ENCODE assay signal across 1 cellular context in the genomic region with DNA sequence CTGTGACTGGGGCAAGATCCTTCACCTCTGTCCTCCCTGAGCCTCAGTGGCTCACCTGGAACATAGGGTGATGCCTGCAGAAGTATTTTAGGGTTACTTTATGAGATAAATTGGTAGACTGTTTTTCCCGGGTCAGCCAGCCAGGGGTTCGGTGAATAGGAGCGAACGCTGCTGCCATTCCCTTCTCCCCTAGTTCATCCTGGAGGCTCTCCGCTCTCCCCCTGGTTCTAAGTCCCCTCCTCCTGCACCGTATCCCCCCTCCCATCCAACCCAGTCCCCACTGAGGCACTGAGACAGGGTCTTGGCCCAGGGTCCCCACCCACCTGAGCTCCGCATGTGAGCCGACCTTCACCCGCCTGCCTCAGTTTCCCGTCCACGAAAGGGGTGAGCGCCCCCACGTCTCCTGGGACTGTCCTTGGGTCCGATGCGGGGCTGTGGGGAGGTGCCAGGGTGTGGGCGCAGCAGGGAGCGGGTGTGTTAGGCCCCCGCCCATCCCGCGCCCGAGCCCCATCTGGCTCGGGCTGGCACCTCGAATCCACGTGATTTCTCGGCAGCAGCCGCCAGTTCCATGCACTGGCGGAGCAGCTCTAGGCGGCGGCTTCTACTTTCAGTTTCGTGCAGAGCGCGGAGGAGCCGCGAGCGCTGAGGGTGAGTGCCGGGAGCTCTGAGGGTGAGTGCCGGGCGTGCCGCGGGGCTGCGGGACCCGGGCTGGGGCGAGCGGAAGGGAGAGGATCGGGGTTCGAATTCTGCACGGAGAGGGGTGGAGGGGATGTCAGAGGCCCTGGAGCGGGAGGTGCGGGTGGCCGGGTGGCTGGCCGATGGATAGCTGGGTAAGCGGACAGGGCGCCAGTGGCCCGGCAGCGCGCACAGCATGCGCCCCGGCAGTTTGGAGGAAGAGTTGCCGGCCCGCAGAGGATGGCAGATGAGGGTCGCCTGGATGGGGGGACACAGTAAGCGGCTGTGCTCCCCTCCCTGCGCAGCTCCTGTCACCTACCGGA.
A peak's percentile ranks its signal among the peaks of the same experiment; 100 is the strongest.
TF ChIP-seq lines count a peak whose summit lies in the region.

A gene with protein sequence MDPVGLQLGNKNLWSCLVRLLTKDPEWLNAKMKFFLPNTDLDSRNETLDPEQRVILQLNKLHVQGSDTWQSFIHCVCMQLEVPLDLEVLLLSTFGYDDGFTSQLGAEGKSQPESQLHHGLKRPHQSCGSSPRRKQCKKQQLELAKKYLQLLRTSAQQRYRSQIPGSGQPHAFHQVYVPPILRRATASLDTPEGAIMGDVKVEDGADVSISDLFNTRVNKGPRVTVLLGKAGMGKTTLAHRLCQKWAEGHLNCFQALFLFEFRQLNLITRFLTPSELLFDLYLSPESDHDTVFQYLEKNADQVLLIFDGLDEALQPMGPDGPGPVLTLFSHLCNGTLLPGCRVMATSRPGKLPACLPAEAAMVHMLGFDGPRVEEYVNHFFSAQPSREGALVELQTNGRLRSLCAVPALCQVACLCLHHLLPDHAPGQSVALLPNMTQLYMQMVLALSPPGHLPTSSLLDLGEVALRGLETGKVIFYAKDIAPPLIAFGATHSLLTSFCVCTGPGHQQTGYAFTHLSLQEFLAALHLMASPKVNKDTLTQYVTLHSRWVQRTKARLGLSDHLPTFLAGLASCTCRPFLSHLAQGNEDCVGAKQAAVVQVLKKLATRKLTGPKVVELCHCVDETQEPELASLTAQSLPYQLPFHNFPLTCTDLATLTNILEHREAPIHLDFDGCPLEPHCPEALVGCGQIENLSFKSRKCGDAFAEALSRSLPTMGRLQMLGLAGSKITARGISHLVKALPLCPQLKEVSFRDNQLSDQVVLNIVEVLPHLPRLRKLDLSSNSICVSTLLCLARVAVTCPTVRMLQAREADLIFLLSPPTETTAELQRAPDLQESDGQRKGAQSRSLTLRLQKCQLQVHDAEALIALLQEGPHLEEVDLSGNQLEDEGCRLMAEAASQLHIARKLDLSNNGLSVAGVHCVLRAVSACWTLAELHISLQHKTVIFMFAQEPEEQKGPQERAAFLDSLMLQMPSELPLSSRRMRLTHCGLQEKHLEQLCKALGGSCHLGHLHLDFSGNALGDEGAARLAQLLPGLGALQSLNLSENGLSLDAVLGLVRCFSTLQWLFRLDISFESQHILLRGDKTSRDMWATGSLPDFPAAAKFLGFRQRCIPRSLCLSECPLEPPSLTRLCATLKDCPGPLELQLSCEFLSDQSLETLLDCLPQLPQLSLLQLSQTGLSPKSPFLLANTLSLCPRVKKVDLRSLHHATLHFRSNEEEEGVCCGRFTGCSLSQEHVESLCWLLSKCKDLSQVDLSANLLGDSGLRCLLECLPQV (N-terminal part only) (plus strand): TSS at position 610 of the 998 bp plus-strand sequence. CDS start 31,156 bp downstream, outside the sequence.

TF ChIP-seq in HepG2, 621 proteins besides CTCF, POLR2A, EP300 and RAD21 (continued from another document and continues in another):
- TF ChIP-seq, protein P1, sequence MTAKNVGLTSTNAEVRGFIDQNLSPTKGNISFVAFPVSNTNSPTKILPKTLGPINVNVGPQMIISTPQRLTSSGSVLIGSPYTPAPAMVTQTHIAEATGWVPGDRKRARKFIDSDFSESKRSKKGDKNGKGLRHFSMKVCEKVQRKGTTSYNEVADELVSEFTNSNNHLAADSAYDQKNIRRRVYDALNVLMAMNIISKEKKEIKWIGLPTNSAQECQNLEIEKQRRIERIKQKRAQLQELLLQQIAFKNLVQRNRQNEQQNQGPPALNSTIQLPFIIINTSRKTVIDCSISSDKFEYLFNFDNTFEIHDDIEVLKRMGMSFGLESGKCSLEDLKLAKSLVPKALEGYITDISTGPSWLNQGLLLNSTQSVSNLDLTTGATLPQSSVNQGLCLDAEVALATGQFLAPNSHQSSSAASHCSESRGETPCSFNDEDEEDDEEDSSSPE (CRISPR knock-in tag; IDR thresholded peaks at IDR 0.05): peak; percentile 63; the same call in 1 of the 2 replicates
- TF ChIP-seq, protein P2, sequence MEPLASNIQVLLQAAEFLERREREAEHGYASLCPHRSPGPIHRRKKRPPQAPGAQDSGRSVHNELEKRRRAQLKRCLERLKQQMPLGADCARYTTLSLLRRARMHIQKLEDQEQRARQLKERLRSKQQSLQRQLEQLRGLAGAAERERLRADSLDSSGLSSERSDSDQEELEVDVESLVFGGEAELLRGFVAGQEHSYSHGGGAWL (CRISPR knock-in tag; IDR thresholded peaks at IDR 0.05): peak; percentile 88
- peak; percentile 60; the same call in 1 of the 2 replicates for TF ChIP-seq ZNF230 (CRISPR knock-in tag; IDR thresholded peaks at IDR 0.05)
- TF ChIP-seq, protein P3, sequence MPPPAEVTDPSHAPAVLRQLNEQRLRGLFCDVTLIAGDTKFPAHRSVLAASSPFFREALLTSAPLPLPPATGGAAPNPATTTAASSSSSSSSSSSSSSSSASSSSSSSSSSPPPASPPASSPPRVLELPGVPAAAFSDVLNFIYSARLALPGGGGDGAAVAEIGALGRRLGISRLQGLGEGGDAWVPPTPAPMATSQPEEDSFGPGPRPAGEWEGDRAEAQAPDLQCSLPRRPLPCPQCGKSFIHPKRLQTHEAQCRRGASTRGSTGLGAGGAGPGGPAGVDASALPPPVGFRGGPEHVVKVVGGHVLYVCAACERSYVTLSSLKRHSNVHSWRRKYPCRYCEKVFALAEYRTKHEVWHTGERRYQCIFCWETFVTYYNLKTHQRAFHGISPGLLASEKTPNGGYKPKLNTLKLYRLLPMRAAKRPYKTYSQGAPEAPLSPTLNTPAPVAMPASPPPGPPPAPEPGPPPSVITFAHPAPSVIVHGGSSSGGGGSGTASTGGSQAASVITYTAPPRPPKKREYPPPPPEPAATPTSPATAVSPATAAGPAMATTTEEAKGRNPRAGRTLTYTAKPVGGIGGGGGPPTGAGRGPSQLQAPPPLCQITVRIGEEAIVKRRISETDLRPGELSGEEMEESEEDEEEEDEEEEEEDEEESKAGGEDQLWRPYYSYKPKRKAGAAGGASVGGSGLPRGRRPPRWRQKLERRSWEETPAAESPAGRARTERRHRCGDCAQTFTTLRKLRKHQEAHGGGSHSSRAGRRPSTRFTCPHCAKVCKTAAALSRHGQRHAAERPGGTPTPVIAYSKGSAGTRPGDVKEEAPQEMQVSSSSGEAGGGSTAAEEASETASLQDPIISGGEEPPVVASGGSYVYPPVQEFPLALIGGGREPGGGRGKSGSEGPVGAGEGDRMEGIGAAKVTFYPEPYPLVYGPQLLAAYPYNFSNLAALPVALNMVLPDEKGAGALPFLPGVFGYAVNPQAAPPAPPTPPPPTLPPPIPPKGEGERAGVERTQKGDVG (CRISPR knock-in tag; IDR thresholded peaks at IDR 0.05; ENCODE audit: borderline replicate concordance): no peak
- TF ChIP-seq ZNF589 (CRISPR knock-in tag; conservative IDR thresholded peaks at IDR 0.05): no peak; the same call in 1 of the 2 replicates
- TF ChIP-seq, protein P4, sequence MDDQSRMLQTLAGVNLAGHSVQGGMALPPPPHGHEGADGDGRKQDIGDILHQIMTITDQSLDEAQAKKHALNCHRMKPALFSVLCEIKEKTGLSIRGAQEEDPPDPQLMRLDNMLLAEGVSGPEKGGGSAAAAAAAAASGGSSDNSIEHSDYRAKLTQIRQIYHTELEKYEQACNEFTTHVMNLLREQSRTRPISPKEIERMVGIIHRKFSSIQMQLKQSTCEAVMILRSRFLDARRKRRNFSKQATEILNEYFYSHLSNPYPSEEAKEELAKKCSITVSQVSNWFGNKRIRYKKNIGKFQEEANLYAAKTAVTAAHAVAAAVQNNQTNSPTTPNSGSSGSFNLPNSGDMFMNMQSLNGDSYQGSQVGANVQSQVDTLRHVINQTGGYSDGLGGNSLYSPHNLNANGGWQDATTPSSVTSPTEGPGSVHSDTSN (CRISPR knock-in tag; IDR thresholded peaks at IDR 0.05; ENCODE audit: borderline replicate concordance): peak; percentile 51
- 0 out of 2 replicates have a peak, but pooled peaks have one; percentile 84 for TF ChIP-seq ZNF761 (CRISPR knock-in tag; conservative IDR thresholded peaks at IDR 0.05)
- TF ChIP-seq ZNF737 (CRISPR knock-in tag; IDR thresholded peaks at IDR 0.05; ENCODE audit: borderline replicate concordance): 0 out of 2 replicates have a peak, but pooled peaks have one; percentile 62
- 0 out of 2 replicates have a peak, but pooled peaks have one; percentile 26 for TF ChIP-seq ZNF792 (CRISPR knock-in tag; IDR thresholded peaks at IDR 0.05)
- TF ChIP-seq, protein P5, sequence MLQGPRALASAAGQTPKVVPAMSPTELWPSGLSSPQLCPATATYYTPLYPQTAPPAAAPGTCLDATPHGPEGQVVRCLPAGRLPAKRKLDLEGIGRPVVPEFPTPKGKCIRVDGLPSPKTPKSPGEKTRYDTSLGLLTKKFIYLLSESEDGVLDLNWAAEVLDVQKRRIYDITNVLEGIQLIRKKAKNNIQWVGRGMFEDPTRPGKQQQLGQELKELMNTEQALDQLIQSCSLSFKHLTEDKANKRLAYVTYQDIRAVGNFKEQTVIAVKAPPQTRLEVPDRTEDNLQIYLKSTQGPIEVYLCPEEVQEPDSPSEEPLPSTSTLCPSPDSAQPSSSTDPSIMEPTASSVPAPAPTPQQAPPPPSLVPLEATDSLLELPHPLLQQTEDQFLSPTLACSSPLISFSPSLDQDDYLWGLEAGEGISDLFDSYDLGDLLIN (CRISPR knock-in tag; IDR thresholded peaks at IDR 0.05; ENCODE audit: borderline replicate concordance): peak; percentile 36; the same call in 1 of the 2 replicates
- TF ChIP-seq KLF16 (CRISPR knock-in tag; IDR thresholded peaks at IDR 0.05): peak in 1 of 2 experiments; percentile 87; a peak in 2 of 4 replicates
- TF ChIP-seq RFX3 (CRISPR knock-in tag; IDR thresholded peaks at IDR 0.05): no peak
- TF ChIP-seq MYNN (CRISPR knock-in tag; IDR thresholded peaks at IDR 0.05; ENCODE audit: low read depth): no peak
- 0 out of 2 replicates have a peak, but pooled peaks have one; percentile 65 for TF ChIP-seq ZBTB20 (CRISPR knock-in tag; IDR thresholded peaks at IDR 0.05; ENCODE audit: borderline replicate concordance, low read depth)
- 0 out of 2 replicates have a peak, but pooled peaks have one; percentile 67 for TF ChIP-seq TGIF2 (CRISPR knock-in tag; IDR thresholded peaks at IDR 0.05)
- 0 out of 2 replicates have a peak, but pooled peaks have one; percentile 69 for TF ChIP-seq ZFP36L2 (CRISPR knock-in tag; IDR thresholded peaks at IDR 0.05)
- TF ChIP-seq, protein P6, sequence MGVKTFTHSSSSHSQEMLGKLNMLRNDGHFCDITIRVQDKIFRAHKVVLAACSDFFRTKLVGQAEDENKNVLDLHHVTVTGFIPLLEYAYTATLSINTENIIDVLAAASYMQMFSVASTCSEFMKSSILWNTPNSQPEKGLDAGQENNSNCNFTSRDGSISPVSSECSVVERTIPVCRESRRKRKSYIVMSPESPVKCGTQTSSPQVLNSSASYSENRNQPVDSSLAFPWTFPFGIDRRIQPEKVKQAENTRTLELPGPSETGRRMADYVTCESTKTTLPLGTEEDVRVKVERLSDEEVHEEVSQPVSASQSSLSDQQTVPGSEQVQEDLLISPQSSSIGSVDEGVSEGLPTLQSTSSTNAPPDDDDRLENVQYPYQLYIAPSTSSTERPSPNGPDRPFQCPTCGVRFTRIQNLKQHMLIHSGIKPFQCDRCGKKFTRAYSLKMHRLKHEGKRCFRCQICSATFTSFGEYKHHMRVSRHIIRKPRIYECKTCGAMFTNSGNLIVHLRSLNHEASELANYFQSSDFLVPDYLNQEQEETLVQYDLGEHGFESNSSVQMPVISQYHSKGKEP (CRISPR knock-in tag; IDR thresholded peaks at IDR 0.05): no peak
- TF ChIP-seq RBFOX2 (IDR thresholded peaks at IDR 0.05; ENCODE audit: low read depth, low read length): peak; percentile 53; the same call in 1 of the 2 replicates
- TF ChIP-seq, protein P7, sequence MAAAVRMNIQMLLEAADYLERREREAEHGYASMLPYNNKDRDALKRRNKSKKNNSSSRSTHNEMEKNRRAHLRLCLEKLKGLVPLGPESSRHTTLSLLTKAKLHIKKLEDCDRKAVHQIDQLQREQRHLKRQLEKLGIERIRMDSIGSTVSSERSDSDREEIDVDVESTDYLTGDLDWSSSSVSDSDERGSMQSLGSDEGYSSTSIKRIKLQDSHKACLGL (CRISPR knock-in tag; IDR thresholded peaks at IDR 0.05): peak; percentile 84
- TF ChIP-seq, protein P8, sequence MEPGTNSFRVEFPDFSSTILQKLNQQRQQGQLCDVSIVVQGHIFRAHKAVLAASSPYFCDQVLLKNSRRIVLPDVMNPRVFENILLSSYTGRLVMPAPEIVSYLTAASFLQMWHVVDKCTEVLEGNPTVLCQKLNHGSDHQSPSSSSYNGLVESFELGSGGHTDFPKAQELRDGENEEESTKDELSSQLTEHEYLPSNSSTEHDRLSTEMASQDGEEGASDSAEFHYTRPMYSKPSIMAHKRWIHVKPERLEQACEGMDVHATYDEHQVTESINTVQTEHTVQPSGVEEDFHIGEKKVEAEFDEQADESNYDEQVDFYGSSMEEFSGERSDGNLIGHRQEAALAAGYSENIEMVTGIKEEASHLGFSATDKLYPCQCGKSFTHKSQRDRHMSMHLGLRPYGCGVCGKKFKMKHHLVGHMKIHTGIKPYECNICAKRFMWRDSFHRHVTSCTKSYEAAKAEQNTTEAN (CRISPR knock-in tag; conservative IDR thresholded peaks at IDR 0.05): peak; percentile 76; the same call in 1 of the 2 replicates
- peak; percentile 81; the same call in 1 of the 2 replicates for TF ChIP-seq ZNF772 (CRISPR knock-in tag; IDR thresholded peaks at IDR 0.05)
- peak; percentile 88; the same call in 1 of the 2 replicates for TF ChIP-seq DNMT3B (CRISPR knock-in tag; conservative IDR thresholded peaks at IDR 0.05)
- TF ChIP-seq HNF4A (CRISPR knock-in tag; IDR thresholded peaks at IDR 0.05): peak; percentile 30
- TF ChIP-seq, protein P9, sequence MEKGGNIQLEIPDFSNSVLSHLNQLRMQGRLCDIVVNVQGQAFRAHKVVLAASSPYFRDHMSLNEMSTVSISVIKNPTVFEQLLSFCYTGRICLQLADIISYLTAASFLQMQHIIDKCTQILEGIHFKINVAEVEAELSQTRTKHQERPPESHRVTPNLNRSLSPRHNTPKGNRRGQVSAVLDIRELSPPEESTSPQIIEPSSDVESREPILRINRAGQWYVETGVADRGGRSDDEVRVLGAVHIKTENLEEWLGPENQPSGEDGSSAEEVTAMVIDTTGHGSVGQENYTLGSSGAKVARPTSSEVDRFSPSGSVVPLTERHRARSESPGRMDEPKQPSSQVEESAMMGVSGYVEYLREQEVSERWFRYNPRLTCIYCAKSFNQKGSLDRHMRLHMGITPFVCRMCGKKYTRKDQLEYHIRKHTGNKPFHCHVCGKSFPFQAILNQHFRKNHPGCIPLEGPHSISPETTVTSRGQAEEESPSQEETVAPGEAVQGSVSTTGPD (CRISPR knock-in tag; IDR thresholded peaks at IDR 0.05): no peak
- TF ChIP-seq, protein P10, sequence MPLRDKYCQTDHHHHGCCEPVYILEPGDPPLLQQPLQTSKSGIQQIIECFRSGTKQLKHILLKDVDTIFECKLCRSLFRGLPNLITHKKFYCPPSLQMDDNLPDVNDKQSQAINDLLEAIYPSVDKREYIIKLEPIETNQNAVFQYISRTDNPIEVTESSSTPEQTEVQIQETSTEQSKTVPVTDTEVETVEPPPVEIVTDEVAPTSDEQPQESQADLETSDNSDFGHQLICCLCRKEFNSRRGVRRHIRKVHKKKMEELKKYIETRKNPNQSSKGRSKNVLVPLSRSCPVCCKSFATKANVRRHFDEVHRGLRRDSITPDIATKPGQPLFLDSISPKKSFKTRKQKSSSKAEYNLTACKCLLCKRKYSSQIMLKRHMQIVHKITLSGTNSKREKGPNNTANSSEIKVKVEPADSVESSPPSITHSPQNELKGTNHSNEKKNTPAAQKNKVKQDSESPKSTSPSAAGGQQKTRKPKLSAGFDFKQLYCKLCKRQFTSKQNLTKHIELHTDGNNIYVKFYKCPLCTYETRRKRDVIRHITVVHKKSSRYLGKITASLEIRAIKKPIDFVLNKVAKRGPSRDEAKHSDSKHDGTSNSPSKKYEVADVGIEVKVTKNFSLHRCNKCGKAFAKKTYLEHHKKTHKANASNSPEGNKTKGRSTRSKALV (CRISPR knock-in tag; IDR thresholded peaks at IDR 0.05): peak; percentile 100
- peak; percentile 83 for TF ChIP-seq KDM2A (CRISPR knock-in tag; IDR thresholded peaks at IDR 0.05; ENCODE audit: borderline replicate concordance, low read depth)
